In genomic region chr1:100510441-100510840, GRCh38 we compare ENCODE assay signal across 20 cellular contexts. TPM values are rescaled to one million over a fixed set of nuclear protein-coding genes. Genes with fewer than 3 reads are reported as not detected.
DNase-seq lines count a peak whose midpoint lies in the region; ATAC-seq and TF ChIP-seq lines count a peak whose summit lies in the region.
"Had no signal": no experiment of that assay in that cellular context is flagged by ENCODE, and none has a peak within 500 bp of the region (broad histone marks: within the 10 kb centered on the region; RNA-seq: fewer than 3 reads in every experiment).

No MANE protein-coding gene starts in this region.

- peaks cover 0 to 3% (median 0%) of the 10 kb centered on the region in 3 donors for H3K27me3 Mint-ChIP-seq in immature natural killer cell (ENCODE audit: low read depth in 3 of 3)
- H3K27me3 Mint-ChIP-seq: CD8-positive, alpha-beta memory T cell; dendritic cell treated with granulocyte-macrophage colony-stimulating factor and Interleukin-4, amounts not matched to agents 40 ng/mL and 50 ng/mL, for 4 days; progenitor cell of endocrine pancreas had no signal

- H3K4me3 Mint-ChIP-seq in immature natural killer cell: no peak overlapping the region
- H3K4me3 Mint-ChIP-seq: CD8-positive, alpha-beta memory T cell; dendritic cell treated with granulocyte-macrophage colony-stimulating factor and Interleukin-4, amounts not matched to agents 40 ng/mL and 50 ng/mL, for 4 days; neural crest cell had no signal

- H3K27ac Mint-ChIP-seq in immature natural killer cell: no peak overlapping the region
- H3K27ac Mint-ChIP-seq: CD8-positive, alpha-beta memory T cell; dendritic cell treated with granulocyte-macrophage colony-stimulating factor and Interleukin-4, amounts not matched to agents 40 ng/mL and 50 ng/mL, for 4 days; progenitor cell of endocrine pancreas had no signal

- ATAC-seq in SK-N-SH treated with all-trans-retinoic acid at 6 μM for 48 hours: peak; percentile 86
- ATAC-seq in HG03469 (IDR thresholded peaks at IDR 0.05; ENCODE audit: unreplicated experiment): no peak

- H3K36me3 Mint-ChIP-seq in immature natural killer cell: peaks cover 12 to 27% (median 16%) of the 10 kb centered on the region in 3 donors

- no peaks in the 10 kb centered on the region for H3K9me3 Mint-ChIP-seq in immature natural killer cell
- H3K9me3 Mint-ChIP-seq: CD8-positive, alpha-beta memory T cell; neural crest cell had no signal

- peak; percentile 64 for DNase-seq in GDM1 (lab: John Stamatoyannopoulos, UW)
- DNase-seq in NCI-H1694 treated with DMSO at 0.1 percent for 48 hours (lab: John Stamatoyannopoulos, UW): peak; percentile 87
- peak; percentile 32 for DNase-seq in inferior parietal cortex (ENCODE audit: extremely low spot score)
- no peak for DNase-seq in SHP77 (lab: John Stamatoyannopoulos, UW)
- no peak for DNase-seq in immature natural killer cell
- DNase-seq: activated effector memory CD4-positive, alpha-beta T cell treated with anti-CD3 and anti-CD28 coated beads, Interleukin-2, amount 50 U/mL, for 16 hours; CD8-positive, alpha-beta memory T cell; DMS79 treated with DMSO at 0.1 percent for 48 hours; heart right ventricle; NCI-H1417; NCI-H774; stimulated activated CD4-positive, alpha-beta T cell treated with anti-CD3 and anti-CD28 coated beads, Interleukin-2, amount 100 ng/mL, for 24 hours; stimulated activated naive CD4-positive, alpha-beta T cell treated with Interleukin-2 at 50 U/mL for 16 hours; tibial artery had no signal

- peaks cover 4 to 6% of the 10 kb centered on the region in 2 donors for H3K4me1 Mint-ChIP-seq in immature natural killer cell
- H3K4me1 Mint-ChIP-seq: neural crest cell had no signal

TF ChIP-seq in SK-N-SH treated with all-trans-retinoic acid at 6 μM for 48 hours, 23 proteins besides CTCF, POLR2A, EP300 and RAD21:
- no peak for TF ChIP-seq CSDC2 (CRISPR knock-in tag; IDR thresholded peaks at IDR 0.05)
- TF ChIP-seq TCF4 (CRISPR knock-in tag; IDR thresholded peaks at IDR 0.05; ENCODE audit: borderline replicate concordance): peak; percentile 70; the same call in 1 of the 2 replicates
- no peak for TF ChIP-seq TOX (CRISPR knock-in tag; IDR thresholded peaks at IDR 0.05; ENCODE audit: borderline replicate concordance)
- peak; percentile 32; the same call in 1 of the 2 replicates for TF ChIP-seq ISL1 (CRISPR knock-in tag; IDR thresholded peaks at IDR 0.05)
- TF ChIP-seq PPARA (CRISPR knock-in tag; IDR thresholded peaks at IDR 0.05; ENCODE audit: borderline replicate concordance): no peak
- no peak for TF ChIP-seq BACH2 (CRISPR knock-in tag; IDR thresholded peaks at IDR 0.05; ENCODE audit: borderline replicate concordance)
- no peak for TF ChIP-seq ZC3H10 (CRISPR knock-in tag; IDR thresholded peaks at IDR 0.05)
- no peak for TF ChIP-seq ZNF565 (CRISPR knock-in tag; conservative IDR thresholded peaks at IDR 0.05; ENCODE audit: low read depth)
- TF ChIP-seq ZNF8 (CRISPR knock-in tag; IDR thresholded peaks at IDR 0.05): no peak
- TF ChIP-seq ARNTL (CRISPR knock-in tag; IDR thresholded peaks at IDR 0.05; ENCODE audit: borderline replicate concordance, low read depth): no peak
- TF ChIP-seq SNAI2 (CRISPR knock-in tag; IDR thresholded peaks at IDR 0.05): peak; percentile 71; the same call in 1 of the 2 replicates
- TF ChIP-seq ESRRG (CRISPR knock-in tag; IDR thresholded peaks at IDR 0.05): no peak
- no peak for TF ChIP-seq GLIS3 (CRISPR knock-in tag; IDR thresholded peaks at IDR 0.05)
- TF ChIP-seq, protein P1, sequence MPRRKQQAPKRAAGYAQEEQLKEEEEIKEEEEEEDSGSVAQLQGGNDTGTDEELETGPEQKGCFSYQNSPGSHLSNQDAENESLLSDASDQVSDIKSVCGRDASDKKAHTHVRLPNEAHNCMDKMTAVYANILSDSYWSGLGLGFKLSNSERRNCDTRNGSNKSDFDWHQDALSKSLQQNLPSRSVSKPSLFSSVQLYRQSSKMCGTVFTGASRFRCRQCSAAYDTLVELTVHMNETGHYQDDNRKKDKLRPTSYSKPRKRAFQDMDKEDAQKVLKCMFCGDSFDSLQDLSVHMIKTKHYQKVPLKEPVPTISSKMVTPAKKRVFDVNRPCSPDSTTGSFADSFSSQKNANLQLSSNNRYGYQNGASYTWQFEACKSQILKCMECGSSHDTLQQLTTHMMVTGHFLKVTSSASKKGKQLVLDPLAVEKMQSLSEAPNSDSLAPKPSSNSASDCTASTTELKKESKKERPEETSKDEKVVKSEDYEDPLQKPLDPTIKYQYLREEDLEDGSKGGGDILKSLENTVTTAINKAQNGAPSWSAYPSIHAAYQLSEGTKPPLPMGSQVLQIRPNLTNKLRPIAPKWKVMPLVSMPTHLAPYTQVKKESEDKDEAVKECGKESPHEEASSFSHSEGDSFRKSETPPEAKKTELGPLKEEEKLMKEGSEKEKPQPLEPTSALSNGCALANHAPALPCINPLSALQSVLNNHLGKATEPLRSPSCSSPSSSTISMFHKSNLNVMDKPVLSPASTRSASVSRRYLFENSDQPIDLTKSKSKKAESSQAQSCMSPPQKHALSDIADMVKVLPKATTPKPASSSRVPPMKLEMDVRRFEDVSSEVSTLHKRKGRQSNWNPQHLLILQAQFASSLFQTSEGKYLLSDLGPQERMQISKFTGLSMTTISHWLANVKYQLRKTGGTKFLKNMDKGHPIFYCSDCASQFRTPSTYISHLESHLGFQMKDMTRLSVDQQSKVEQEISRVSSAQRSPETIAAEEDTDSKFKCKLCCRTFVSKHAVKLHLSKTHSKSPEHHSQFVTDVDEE (CRISPR knock-in tag; IDR thresholded peaks at IDR 0.05): peak; percentile 83
- no peak for TF ChIP-seq RARB (CRISPR knock-in tag; IDR thresholded peaks at IDR 0.05)
- TF ChIP-seq, protein P2, sequence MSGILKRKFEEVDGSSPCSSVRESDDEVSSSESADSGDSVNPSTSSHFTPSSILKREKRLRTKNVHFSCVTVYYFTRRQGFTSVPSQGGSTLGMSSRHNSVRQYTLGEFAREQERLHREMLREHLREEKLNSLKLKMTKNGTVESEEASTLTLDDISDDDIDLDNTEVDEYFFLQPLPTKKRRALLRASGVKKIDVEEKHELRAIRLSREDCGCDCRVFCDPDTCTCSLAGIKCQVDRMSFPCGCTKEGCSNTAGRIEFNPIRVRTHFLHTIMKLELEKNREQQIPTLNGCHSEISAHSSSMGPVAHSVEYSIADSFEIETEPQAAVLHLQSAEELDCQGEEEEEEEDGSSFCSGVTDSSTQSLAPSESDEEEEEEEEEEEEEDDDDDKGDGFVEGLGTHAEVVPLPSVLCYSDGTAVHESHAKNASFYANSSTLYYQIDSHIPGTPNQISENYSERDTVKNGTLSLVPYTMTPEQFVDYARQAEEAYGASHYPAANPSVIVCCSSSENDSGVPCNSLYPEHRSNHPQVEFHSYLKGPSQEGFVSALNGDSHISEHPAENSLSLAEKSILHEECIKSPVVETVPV (CRISPR knock-in tag; IDR thresholded peaks at IDR 0.05): no peak
- no peak for TF ChIP-seq ZFP3 (CRISPR knock-in tag; IDR thresholded peaks at IDR 0.05)
- no peak for TF ChIP-seq OSR1 (CRISPR knock-in tag; IDR thresholded peaks at IDR 0.05)
- TF ChIP-seq ZFP30 (CRISPR knock-in tag; IDR thresholded peaks at IDR 0.05): no peak

RNA-seq across cellular contexts. Expression of gene GPR88, which starts 27.5 kb away (rescaled TPM):
- polyA plus RNA-seq in immature natural killer cell: not detected
- polyA plus RNA-seq: CD8-positive, alpha-beta memory T cell; H1 had no signal

Comparison
In these comparisons a context has a peak if more than half of its experiments do, and no peak if none do; other contexts are left out.
1. DNase-seq: peak in GDM1 (single experiment), NCI-H1694 treated with DMSO at 0.1 percent for 48 hours (single experiment) and inferior parietal cortex (single experiment); none in SHP77 (0 of 2) and immature natural killer cell (0 of 3).